ENCODE assay signal across 2 cellular contexts in the genomic region with DNA sequence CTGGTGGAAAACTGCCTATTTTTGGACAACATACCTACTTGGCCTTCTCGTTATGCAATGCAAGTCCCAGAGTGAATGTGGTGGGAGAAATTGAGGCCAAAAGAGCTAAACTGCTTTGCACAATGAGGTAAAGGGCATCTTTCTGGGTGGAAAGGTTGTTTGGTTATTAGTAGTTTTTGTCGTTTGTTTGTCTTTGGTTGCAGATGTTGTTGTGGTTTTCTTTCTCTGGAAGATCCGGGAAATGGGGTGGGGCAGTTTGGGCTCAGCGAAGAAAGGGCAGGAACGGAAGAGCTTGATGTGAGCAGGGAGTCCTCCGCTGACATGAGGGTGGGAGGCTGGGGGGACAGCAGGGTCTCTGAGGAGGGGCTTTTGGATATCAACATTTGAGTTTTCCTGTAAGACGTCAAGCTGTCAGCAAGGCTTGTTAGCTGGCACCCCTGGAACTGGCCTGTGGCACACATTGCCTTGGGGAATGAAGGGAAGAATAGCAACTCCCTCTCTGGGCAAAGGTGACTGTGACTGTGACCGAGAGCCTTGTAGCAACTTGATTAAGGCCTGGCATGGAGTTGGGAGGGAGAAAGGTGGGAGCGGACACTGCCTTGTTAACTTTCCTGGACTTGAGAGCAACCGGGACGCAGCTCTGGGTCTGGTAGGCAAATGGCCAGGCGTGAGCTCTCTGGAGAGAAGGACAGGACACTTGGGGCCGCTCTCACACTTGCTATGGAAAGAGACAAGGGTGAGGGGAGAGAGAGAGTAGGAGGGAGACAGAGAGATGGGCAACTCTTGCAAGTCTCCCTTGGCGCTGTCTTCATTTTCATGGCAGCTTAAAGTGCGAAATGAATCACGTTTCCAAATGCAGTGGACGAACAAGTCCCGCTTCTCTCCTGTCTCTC.
TF ChIP-seq lines count a peak whose summit lies in the region.

No MANE protein-coding gene starts in this region.

TF ChIP-seq in HCT116, 20 proteins besides CTCF, POLR2A, EP300 and RAD21:
- TF ChIP-seq SRF (IDR thresholded peaks at IDR 0.05; ENCODE audit: low read depth) (no peak), EZH2 (IDR thresholded peaks at IDR 0.05) (no peak), CBX3 (IDR thresholded peaks at IDR 0.05; ENCODE audit: low read depth) (no peak), YY1 (IDR thresholded peaks at IDR 0.05; ENCODE audit: extremely low read depth, insufficient replicate concordance, low read depth, low read length) (no peak), SP1 (IDR thresholded peaks at IDR 0.05; ENCODE audit: low read depth) (no peak), ZNF274 (IDR thresholded peaks at IDR 0.05; ENCODE audit: low read depth, low read length) (no peak), FOSL1 (IDR thresholded peaks at IDR 0.05; ENCODE audit: low read depth) (no peak), ELF1 (IDR thresholded peaks at IDR 0.05; ENCODE audit: borderline replicate concordance, low read depth) (no peak), CEBPB (IDR thresholded peaks at IDR 0.05; ENCODE audit: low read depth) (no peak), TCF7L2 (IDR thresholded peaks at IDR 0.05; ENCODE audit: borderline replicate concordance, extremely low read depth, insufficient read depth, insufficient read length) (no peak), EGR1 (IDR thresholded peaks at IDR 0.05; ENCODE audit: low read depth) (no peak), JUND (IDR thresholded peaks at IDR 0.05) (no peak), ZFX (IDR thresholded peaks at IDR 0.05) (no peak), SIN3A (IDR thresholded peaks at IDR 0.05; ENCODE audit: low read depth) (no peak), POLR2AphosphoS5 (IDR thresholded peaks at IDR 0.05; ENCODE audit: low read depth, low read length) (no peak)
- TF ChIP-seq, protein P1, sequence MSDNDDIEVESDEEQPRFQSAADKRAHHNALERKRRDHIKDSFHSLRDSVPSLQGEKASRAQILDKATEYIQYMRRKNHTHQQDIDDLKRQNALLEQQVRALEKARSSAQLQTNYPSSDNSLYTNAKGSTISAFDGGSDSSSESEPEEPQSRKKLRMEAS (IDR thresholded peaks at IDR 0.05): no peak
- TF ChIP-seq, protein P2, sequence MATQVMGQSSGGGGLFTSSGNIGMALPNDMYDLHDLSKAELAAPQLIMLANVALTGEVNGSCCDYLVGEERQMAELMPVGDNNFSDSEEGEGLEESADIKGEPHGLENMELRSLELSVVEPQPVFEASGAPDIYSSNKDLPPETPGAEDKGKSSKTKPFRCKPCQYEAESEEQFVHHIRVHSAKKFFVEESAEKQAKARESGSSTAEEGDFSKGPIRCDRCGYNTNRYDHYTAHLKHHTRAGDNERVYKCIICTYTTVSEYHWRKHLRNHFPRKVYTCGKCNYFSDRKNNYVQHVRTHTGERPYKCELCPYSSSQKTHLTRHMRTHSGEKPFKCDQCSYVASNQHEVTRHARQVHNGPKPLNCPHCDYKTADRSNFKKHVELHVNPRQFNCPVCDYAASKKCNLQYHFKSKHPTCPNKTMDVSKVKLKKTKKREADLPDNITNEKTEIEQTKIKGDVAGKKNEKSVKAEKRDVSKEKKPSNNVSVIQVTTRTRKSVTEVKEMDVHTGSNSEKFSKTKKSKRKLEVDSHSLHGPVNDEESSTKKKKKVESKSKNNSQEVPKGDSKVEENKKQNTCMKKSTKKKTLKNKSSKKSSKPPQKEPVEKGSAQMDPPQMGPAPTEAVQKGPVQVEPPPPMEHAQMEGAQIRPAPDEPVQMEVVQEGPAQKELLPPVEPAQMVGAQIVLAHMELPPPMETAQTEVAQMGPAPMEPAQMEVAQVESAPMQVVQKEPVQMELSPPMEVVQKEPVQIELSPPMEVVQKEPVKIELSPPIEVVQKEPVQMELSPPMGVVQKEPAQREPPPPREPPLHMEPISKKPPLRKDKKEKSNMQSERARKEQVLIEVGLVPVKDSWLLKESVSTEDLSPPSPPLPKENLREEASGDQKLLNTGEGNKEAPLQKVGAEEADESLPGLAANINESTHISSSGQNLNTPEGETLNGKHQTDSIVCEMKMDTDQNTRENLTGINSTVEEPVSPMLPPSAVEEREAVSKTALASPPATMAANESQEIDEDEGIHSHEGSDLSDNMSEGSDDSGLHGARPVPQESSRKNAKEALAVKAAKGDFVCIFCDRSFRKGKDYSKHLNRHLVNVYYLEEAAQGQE (IDR thresholded peaks at IDR 0.05; ENCODE audit: low read depth): no peak
- TF ChIP-seq, protein P3, sequence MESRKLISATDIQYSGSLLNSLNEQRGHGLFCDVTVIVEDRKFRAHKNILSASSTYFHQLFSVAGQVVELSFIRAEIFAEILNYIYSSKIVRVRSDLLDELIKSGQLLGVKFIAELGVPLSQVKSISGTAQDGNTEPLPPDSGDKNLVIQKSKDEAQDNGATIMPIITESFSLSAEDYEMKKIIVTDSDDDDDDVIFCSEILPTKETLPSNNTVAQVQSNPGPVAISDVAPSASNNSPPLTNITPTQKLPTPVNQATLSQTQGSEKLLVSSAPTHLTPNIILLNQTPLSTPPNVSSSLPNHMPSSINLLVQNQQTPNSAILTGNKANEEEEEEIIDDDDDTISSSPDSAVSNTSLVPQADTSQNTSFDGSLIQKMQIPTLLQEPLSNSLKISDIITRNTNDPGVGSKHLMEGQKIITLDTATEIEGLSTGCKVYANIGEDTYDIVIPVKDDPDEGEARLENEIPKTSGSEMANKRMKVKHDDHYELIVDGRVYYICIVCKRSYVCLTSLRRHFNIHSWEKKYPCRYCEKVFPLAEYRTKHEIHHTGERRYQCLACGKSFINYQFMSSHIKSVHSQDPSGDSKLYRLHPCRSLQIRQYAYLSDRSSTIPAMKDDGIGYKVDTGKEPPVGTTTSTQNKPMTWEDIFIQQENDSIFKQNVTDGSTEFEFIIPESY (IDR thresholded peaks at IDR 0.05; ENCODE audit: extremely low read depth, insufficient replicate concordance, low read length): no peak
TF ChIP-seq in HCT116: peak in this region for 0.

TF ChIP-seq in H1, 55 proteins besides CTCF, POLR2A, EP300 and RAD21:
- TF ChIP-seq SP1 (IDR thresholded peaks at IDR 0.05; ENCODE audit: low read depth, low read length): no peak
- no peak for TF ChIP-seq HDAC2 (IDR thresholded peaks at IDR 0.05; ENCODE audit: borderline replicate concordance in 1 of 2, low read depth in 2 of 2, low read length in 2 of 2)
- no peak for TF ChIP-seq JUN (IDR thresholded peaks at IDR 0.05; ENCODE audit: low read depth, low read length)
- TF ChIP-seq HDAC6 (IDR thresholded peaks at IDR 0.05; ENCODE audit: low read depth, low read length): no peak
- TF ChIP-seq CBX8 (IDR thresholded peaks at IDR 0.05; ENCODE audit: borderline replicate concordance, low read depth, low read length): no peak
- TF ChIP-seq GABPA (IDR thresholded peaks at IDR 0.05; ENCODE audit: borderline replicate concordance, insufficient read depth, low read length): no peak
- TF ChIP-seq NANOG (IDR thresholded peaks at IDR 0.05; ENCODE audit: insufficient read depth, low read depth, low read length, poor library complexity, severe bottlenecking): no peak
TF ChIP-seq in H1: peak in this region for 0.
